23 cellular contexts compared by ENCODE assay signal in genomic region chr7:149444260-149444659, GRCh38.
"Had no signal": no experiment of that assay in that cellular context is flagged by ENCODE, and none has a peak within 500 bp of the region (broad histone marks: within the 10 kb centered on the region; RNA-seq: fewer than 3 reads in every experiment).

No MANE protein-coding gene starts in this region.

- H3K9ac ChIP-seq: neural progenitor cell had no signal

- ATAC-seq: activated CD8-positive, alpha-beta T cell treated with anti-CD3 and anti-CD28 coated beads for 36 hours; esophagus mucosa; gastroesophageal sphincter; naive thymus-derived CD4-positive, alpha-beta T cell; psoas muscle; right lobe of liver; stimulated activated effector memory CD8-positive, alpha-beta T cell treated with anti-CD3 and anti-CD28 coated beads, Interleukin-12 subunit alpha, Interleukin-12 subunit beta, amount 100 ng/mL, for 72 hours; upper lobe of right lung had no signal

- H3K27me3 ChIP-seq: ascending aorta, breast epithelium, gastroesophageal sphincter, neural progenitor cell, right lobe of liver, upper lobe of right lung had no signal

- H3K27ac ChIP-seq: ascending aorta, breast epithelium, gastroesophageal sphincter, neural progenitor cell, psoas muscle, right lobe of liver, thoracic aorta, upper lobe of right lung had no signal

- H3K27me3 Mint-ChIP-seq: activated CD4-positive, alpha-beta T cell treated with anti-CD3 and anti-CD28 coated beads, Interleukin-2, amount 10 ng/mL, durations not matched to agents 24 days and 14 days; activated CD8-positive, alpha-beta T cell treated with anti-CD3 and anti-CD28 coated beads for 36 hours; activated T-cell treated with anti-CD3 and anti-CD28 coated beads, Interleukin-2, amount 50 U/mL, for 24 hours; naive thymus-derived CD4-positive, alpha-beta T cell had no signal

- H3K4me1 Mint-ChIP-seq: neural progenitor cell had no signal

- H3K4me2 ChIP-seq: neural progenitor cell, smooth muscle cell had no signal

- H3K4me1 ChIP-seq: ascending aorta, breast epithelium, gastroesophageal sphincter, neural progenitor cell, psoas muscle, right lobe of liver, upper lobe of right lung had no signal

- DNase-seq: activated CD4-positive, alpha-beta T cell treated with anti-CD3 and anti-CD28 coated beads, Interleukin-2, amount 10 ng/mL, durations not matched to agents 24 days and 14 days; activated CD4-positive, CD25-positive, alpha-beta regulatory T cell; activated CD8-positive, alpha-beta T cell treated with anti-CD3 and anti-CD28 coated beads for 36 hours; activated effector memory CD4-positive, alpha-beta T cell treated with Interleukin-2 at 50 U/mL for 16 hours; activated naive CD4-positive, alpha-beta T cell treated with anti-CD3 and anti-CD28 coated beads, Interleukin-2, amount 50 U/mL, for 16 hours; activated T-cell treated with anti-CD3 and anti-CD28 coated beads, Interleukin-2, amount 50 U/mL, for 24 hours; cerebellar nuclear complex; effector CD4-positive, alpha-beta T cell; mesendoderm; naive thymus-derived CD4-positive, alpha-beta T cell; psoas muscle; right lobe of liver; stimulated activated CD4-positive, alpha-beta T cell treated with anti-CD3 and anti-CD28 coated beads, Interleukin-4, amount 100 ng/mL, for 24 hours; T-helper 2 cell; upper lobe of right lung had no signal

- H2AFZ ChIP-seq: neural progenitor cell had no signal

- H3K4me3 Mint-ChIP-seq: activated CD4-positive, alpha-beta T cell treated with anti-CD3 and anti-CD28 coated beads, Interleukin-2, amount 10 ng/mL, durations not matched to agents 24 days and 14 days; activated CD8-positive, alpha-beta T cell treated with anti-CD3 and anti-CD28 coated beads for 36 hours; activated T-cell treated with anti-CD3 and anti-CD28 coated beads, Interleukin-2, amount 50 U/mL, for 24 hours; naive thymus-derived CD4-positive, alpha-beta T cell; neural progenitor cell; stimulated activated effector memory CD8-positive, alpha-beta T cell treated with anti-CD3 and anti-CD28 coated beads, Interleukin-12 subunit alpha, Interleukin-12 subunit beta, amount 100 ng/mL, for 72 hours had no signal

- H3K9me3 Mint-ChIP-seq: activated CD4-positive, alpha-beta T cell treated with anti-CD3 and anti-CD28 coated beads, Interleukin-2, amount 10 ng/mL, durations not matched to agents 24 days and 14 days; activated CD8-positive, alpha-beta T cell treated with anti-CD3 and anti-CD28 coated beads for 36 hours; activated T-cell treated with anti-CD3 and anti-CD28 coated beads, Interleukin-2, amount 50 U/mL, for 24 hours; naive thymus-derived CD4-positive, alpha-beta T cell; neural progenitor cell; stimulated activated effector memory CD8-positive, alpha-beta T cell treated with anti-CD3 and anti-CD28 coated beads, Interleukin-12 subunit alpha, Interleukin-12 subunit beta, amount 100 ng/mL, for 72 hours had no signal

- H3K27ac Mint-ChIP-seq: activated CD4-positive, alpha-beta T cell treated with anti-CD3 and anti-CD28 coated beads, Interleukin-2, amount 10 ng/mL, durations not matched to agents 24 days and 14 days; activated CD8-positive, alpha-beta T cell treated with anti-CD3 and anti-CD28 coated beads for 36 hours; activated T-cell treated with anti-CD3 and anti-CD28 coated beads, Interleukin-2, amount 50 U/mL, for 24 hours; neural progenitor cell had no signal

- H3K36me3 ChIP-seq: neural progenitor cell had no signal

- H3K9me3 ChIP-seq: ascending aorta, breast epithelium, gastroesophageal sphincter, psoas muscle, right lobe of liver, thoracic aorta, upper lobe of right lung had no signal

- H3K4me3 ChIP-seq: ascending aorta, breast epithelium, gastroesophageal sphincter, neural progenitor cell, psoas muscle, right lobe of liver, smooth muscle cell, thoracic aorta, upper lobe of right lung had no signal
